Comparison of ENCODE assay signal across 20 cellular contexts in genomic region chr11:5700422-5701064, GRCh38. TPM values are rescaled to one million over a fixed set of nuclear protein-coding genes. Genes with fewer than 3 reads are reported as not detected.
A peak's percentile ranks its signal among the peaks of the same experiment; 100 is the strongest.
DNase-seq lines count a peak whose midpoint lies in the region; ATAC-seq and TF ChIP-seq lines count a peak whose summit lies in the region.
"Had no signal": no experiment of that assay in that cellular context is flagged by ENCODE, and none has a peak within 500 bp of the region (broad histone marks: within the 10 kb centered on the region; RNA-seq: fewer than 3 reads in every experiment).

No MANE protein-coding gene starts in this region.

- peaks cover 82% of the 10 kb centered on the region for H3K4me1 Mint-ChIP-seq in activated naive CD4-positive, alpha-beta T cell treated with anti-CD3 and anti-CD28 coated beads, Interleukin-2, amount 50 U/mL, for 24 hours
- H3K4me1 Mint-ChIP-seq in activated naive CD8-positive, alpha-beta T cell treated with anti-CD3 and anti-CD28 coated beads, Interleukin-2, amount 10 ng/mL, durations not matched to agents 7 days and 5 days, result peaks cover 46% of the 10 kb centered on the region
- peaks cover 88% of the 10 kb centered on the region for H3K4me1 Mint-ChIP-seq in stimulated activated naive CD8-positive, alpha-beta T cell treated with anti-CD3 and anti-CD28 coated beads, Interleukin-15, amount 100 ng/mL, for 72 hours
- H3K4me1 Mint-ChIP-seq in nephron progenitor cell, result no peaks in the 10 kb centered on the region

- H3K36me3 Mint-ChIP-seq in activated naive CD4-positive, alpha-beta T cell treated with anti-CD3 and anti-CD28 coated beads, Interleukin-2, amount 50 U/mL, for 24 hours, result peaks cover 26% of the 10 kb centered on the region
- H3K36me3 Mint-ChIP-seq in activated naive CD8-positive, alpha-beta T cell treated with anti-CD3 and anti-CD28 coated beads, Interleukin-2, amount 10 ng/mL, durations not matched to agents 7 days and 5 days, result peaks cover 62% of the 10 kb centered on the region
- H3K36me3 Mint-ChIP-seq in nephron progenitor cell (ENCODE audit: low read depth), result no peaks in the 10 kb centered on the region

- H3K27ac ChIP-seq in suprapubic skin (no peak overlapping the region), substantia nigra (ENCODE audit: low read depth, low read length, poor library complexity, severe bottlenecking) (no peak overlapping the region)

- ATAC-seq in activated naive CD8-positive, alpha-beta T cell treated with anti-CD3 and anti-CD28 coated beads, Interleukin-2, amount 10 ng/mL, durations not matched to agents 7 days and 5 days (ENCODE audit: low read depth), result no peak
- ATAC-seq in stimulated activated naive CD8-positive, alpha-beta T cell treated with anti-CD3 and anti-CD28 coated beads, Interleukin-15, amount 100 ng/mL, for 72 hours, result no peak

- no peak for TF ChIP-seq CTCF in suprapubic skin (IDR thresholded peaks at IDR 0.05)
- TF ChIP-seq CTCF in nephron progenitor cell (IDR thresholded peaks at IDR 0.05), result no peak

- POLR2A ChIA-PET in activated naive CD8-positive, alpha-beta T cell treated with anti-CD3 and anti-CD28 coated beads, Interleukin-2, amount 10 ng/mL, durations not matched to agents 7 days and 5 days (lab: Charles Lee), result interaction anchor here (0.8 to 3.3 kb wide), 4 partner anchors 10 to 22 kb away, joined by 3 to 29 read pairs (median 6); partner anchors contain the start of genes TRIM22 and TRIM5

- no peaks in the 10 kb centered on the region for H3K9me3 Mint-ChIP-seq in activated naive CD4-positive, alpha-beta T cell treated with anti-CD3 and anti-CD28 coated beads, Interleukin-2, amount 50 U/mL, for 24 hours
- no peaks in the 10 kb centered on the region for H3K9me3 Mint-ChIP-seq in activated naive CD8-positive, alpha-beta T cell treated with anti-CD3 and anti-CD28 coated beads, Interleukin-2, amount 10 ng/mL, durations not matched to agents 7 days and 5 days
- H3K9me3 Mint-ChIP-seq in stimulated activated naive CD8-positive, alpha-beta T cell treated with anti-CD3 and anti-CD28 coated beads, Interleukin-15, amount 100 ng/mL, for 72 hours, result no peaks in the 10 kb centered on the region
- no peaks in the 10 kb centered on the region for H3K9me3 Mint-ChIP-seq in nephron progenitor cell
- H3K9me3 Mint-ChIP-seq: mesothelial cell of epicardium had no signal

- TF ChIP-seq EP300 in suprapubic skin (IDR thresholded peaks at IDR 0.05), result no peak

- H3K4me3 ChIP-seq in suprapubic skin, result no peak overlapping the region
- H3K4me3 ChIP-seq: upper lobe of left lung had no signal

- peak overlapping the region; percentile 82 for H3K27ac Mint-ChIP-seq in activated naive CD4-positive, alpha-beta T cell treated with anti-CD3 and anti-CD28 coated beads, Interleukin-2, amount 50 U/mL, for 24 hours
- H3K27ac Mint-ChIP-seq in activated naive CD8-positive, alpha-beta T cell treated with anti-CD3 and anti-CD28 coated beads, Interleukin-2, amount 10 ng/mL, durations not matched to agents 7 days and 5 days, result no peak overlapping the region
- H3K27ac Mint-ChIP-seq in stimulated activated naive CD8-positive, alpha-beta T cell treated with anti-CD3 and anti-CD28 coated beads, Interleukin-15, amount 100 ng/mL, for 72 hours, result peak overlapping the region; percentile 87 to 91
- no peak overlapping the region for H3K27ac Mint-ChIP-seq in nephron progenitor cell
- H3K27ac Mint-ChIP-seq: mesothelial cell of epicardium had no signal

- no peak for DNase-seq in activated naive CD4-positive, alpha-beta T cell (lab: John Stamatoyannopoulos, UW)
- DNase-seq in NOMO-1 treated with DMSO at 0.1 percent for 48 hours (lab: John Stamatoyannopoulos, UW; ENCODE audit: unreplicated experiment) (peak; percentile 29), suprapubic skin (ENCODE audit: low spot score in 2 of 2) (no peak), substantia nigra (lab: John Stamatoyannopoulos, UW) (no peak), nephron progenitor cell (no peak)
- no peak for DNase-seq in activated naive CD8-positive, alpha-beta T cell treated with anti-CD3 and anti-CD28 coated beads, Interleukin-2, amount 10 ng/mL, durations not matched to agents 7 days and 5 days
- DNase-seq in stimulated activated naive CD8-positive, alpha-beta T cell treated with anti-CD3 and anti-CD28 coated beads, Interleukin-15, amount 100 ng/mL, for 72 hours, result no peak
- DNase-seq: activated T-cell treated with anti-CD3 and anti-CD28 coated beads, Interleukin-2, amount 50 U/mL, for 1 hour; NCI-H1092; NCI-H2081 treated with DMSO at 0.1 percent for 48 hours; NCI-H524; occipital lobe; stimulated activated naive CD4-positive, alpha-beta T cell; upper lobe of left lung had no signal

- H3K27me3 Mint-ChIP-seq in activated naive CD4-positive, alpha-beta T cell treated with anti-CD3 and anti-CD28 coated beads, Interleukin-2, amount 50 U/mL, for 24 hours, result no peaks in the 10 kb centered on the region
- H3K27me3 Mint-ChIP-seq in activated naive CD8-positive, alpha-beta T cell treated with anti-CD3 and anti-CD28 coated beads, Interleukin-2, amount 10 ng/mL, durations not matched to agents 7 days and 5 days, result no peaks in the 10 kb centered on the region
- H3K27me3 Mint-ChIP-seq in stimulated activated naive CD8-positive, alpha-beta T cell treated with anti-CD3 and anti-CD28 coated beads, Interleukin-15, amount 100 ng/mL, for 72 hours, result no peaks in the 10 kb centered on the region
- H3K27me3 Mint-ChIP-seq in nephron progenitor cell (ENCODE audit: low read depth, poor library complexity), result no peaks in the 10 kb centered on the region

- peaks cover 41% of the 10 kb centered on the region for H3K36me3 ChIP-seq in suprapubic skin

- H3K4me1 ChIP-seq in suprapubic skin, result no peaks in the 10 kb centered on the region
- H3K4me1 ChIP-seq: upper lobe of left lung had no signal

- TF ChIP-seq POLR2A in suprapubic skin (IDR thresholded peaks at IDR 0.05), result no peak

- H3K9me3 ChIP-seq in suprapubic skin, result no peaks in the 10 kb centered on the region
- H3K9me3 ChIP-seq: upper lobe of left lung had no signal

- H3K4me3 Mint-ChIP-seq in activated naive CD4-positive, alpha-beta T cell treated with anti-CD3 and anti-CD28 coated beads, Interleukin-2, amount 50 U/mL, for 24 hours, result peak overlapping the region; percentile 7
- peak overlapping the region; percentile 5 for H3K4me3 Mint-ChIP-seq in activated naive CD8-positive, alpha-beta T cell treated with anti-CD3 and anti-CD28 coated beads, Interleukin-2, amount 10 ng/mL, durations not matched to agents 7 days and 5 days
- H3K4me3 Mint-ChIP-seq in stimulated activated naive CD8-positive, alpha-beta T cell treated with anti-CD3 and anti-CD28 coated beads, Interleukin-15, amount 100 ng/mL, for 72 hours, result peak overlapping the region; percentile 31 to 33
- H3K4me3 Mint-ChIP-seq in nephron progenitor cell, result no peak overlapping the region
- H3K4me3 Mint-ChIP-seq: mesothelial cell of epicardium had no signal

- whole genome bisulfite sequencing in suprapubic skin, result 89% methylated on average over 10 of the region's 10 CpGs

- H3K27me3 ChIP-seq in suprapubic skin, result no peaks in the 10 kb centered on the region
- H3K27me3 ChIP-seq: upper lobe of left lung had no signal

RNA-seq across cellular contexts. Expression of gene TRIM22, which starts 11.0 kb away (rescaled TPM):
- total RNA-seq in activated naive CD8-positive, alpha-beta T cell treated with anti-CD3 and anti-CD28 coated beads, Interleukin-2, amount 10 ng/mL, durations not matched to agents 7 days and 5 days, result 100 to 1,000 TPM; 341 to 369 TPM
- total RNA-seq in suprapubic skin, result 10 to 100 TPM in 2 of 4 donors, 1 to 10 TPM in 2; 8.5 to 20.3 (median 13.6) TPM

RNA-seq across cellular contexts. Expression of gene TRIM5, which starts 15.7 kb away (rescaled TPM):
- total RNA-seq in activated naive CD8-positive, alpha-beta T cell treated with anti-CD3 and anti-CD28 coated beads, Interleukin-2, amount 10 ng/mL, durations not matched to agents 7 days and 5 days, result 10 to 100 TPM; 33.1 to 36.4 TPM
- total RNA-seq in suprapubic skin, result 10 to 100 TPM; 12.3 to 21.7 (median 16.8) TPM

RNA-seq across cellular contexts. Expression of gene OR56B1, which starts 35.7 kb away (rescaled TPM):
- total RNA-seq in activated naive CD8-positive, alpha-beta T cell treated with anti-CD3 and anti-CD28 coated beads, Interleukin-2, amount 10 ng/mL, durations not matched to agents 7 days and 5 days, result under 1 TPM; 0.86 to 0.99 TPM
- not detected for total RNA-seq in suprapubic skin
- total RNA-seq: bronchial epithelial cell, epithelial cell of proximal tubule, frontal cortex, occipital lobe, SK-MEL-5 had no signal

RNA-seq across cellular contexts. Expression of gene OR52N4, which starts 53.5 kb away (rescaled TPM):
- 1 to 10 TPM; 1.7 to 1.8 TPM for total RNA-seq in activated naive CD8-positive, alpha-beta T cell treated with anti-CD3 and anti-CD28 coated beads, Interleukin-2, amount 10 ng/mL, durations not matched to agents 7 days and 5 days
- not detected for total RNA-seq in suprapubic skin
- total RNA-seq: bronchial epithelial cell, epithelial cell of proximal tubule, frontal cortex, mesothelial cell of epicardium, occipital lobe, SK-MEL-5 had no signal

Comparison
In these comparisons a context has a peak if more than half of its experiments do, and no peak if none do; other contexts are left out.
1. H3K27ac Mint-ChIP-seq: peak in activated naive CD4-positive, alpha-beta T cell treated with anti-CD3 and anti-CD28 coated beads, Interleukin-2, amount 50 U/mL, for 24 hours (single experiment) and stimulated activated naive CD8-positive, alpha-beta T cell treated with anti-CD3 and anti-CD28 coated beads, Interleukin-15, amount 100 ng/mL, for 72 hours (2 of 2); none in activated naive CD8-positive, alpha-beta T cell treated with anti-CD3 and anti-CD28 coated beads, Interleukin-2, amount 10 ng/mL, durations not matched to agents 7 days and 5 days (single experiment) and nephron progenitor cell (single experiment).
2. RNA of gene TRIM22, which starts 11.0 kb away (total RNA-seq): 341 to 369 TPM in activated naive CD8-positive, alpha-beta T cell treated with anti-CD3 and anti-CD28 coated beads, Interleukin-2, amount 10 ng/mL, durations not matched to agents 7 days and 5 days; 8.5 to 20.3 TPM in suprapubic skin; every median in the first group is over 10 times any median in the second.